In genomic region chr3:171186383-171186782, GRCh38 we compare ENCODE assay signal across 1 cellular context.
TF ChIP-seq lines count a peak whose summit lies in the region.

No MANE protein-coding gene starts in this region.

TF ChIP-seq in WTC11, 78 proteins besides CTCF, POLR2A, EP300 and RAD21 (continued from another document):
- TF ChIP-seq AR (CRISPR knock-in tag; IDR thresholded peaks at IDR 0.05), result no peak
- no peak for TF ChIP-seq CREB1 (CRISPR knock-in tag; IDR thresholded peaks at IDR 0.05)
- no peak for TF ChIP-seq OVOL2 (CRISPR knock-in tag; IDR thresholded peaks at IDR 0.05; ENCODE audit: borderline replicate concordance)
- no peak for TF ChIP-seq FOXK1 (CRISPR knock-in tag; IDR thresholded peaks at IDR 0.05)
- no peak for TF ChIP-seq TP53 (CRISPR knock-in tag; IDR thresholded peaks at IDR 0.05)
- no peak for TF ChIP-seq HMGA2 (CRISPR knock-in tag; IDR thresholded peaks at IDR 0.05)
- no peak for TF ChIP-seq AFF4 (CRISPR knock-in tag; IDR thresholded peaks at IDR 0.05; ENCODE audit: borderline replicate concordance)
- no peak for TF ChIP-seq JAZF1 (CRISPR knock-in tag; IDR thresholded peaks at IDR 0.05)
